In genomic region chr7:55964802-55965470, GRCh38 we compare ENCODE assay signal across 8 cellular contexts. TPM values are rescaled to one million over a fixed set of nuclear protein-coding genes. Genes with fewer than 3 reads are reported as not detected.
DNase-seq lines count a peak whose midpoint lies in the region; ATAC-seq and TF ChIP-seq lines count a peak whose summit lies in the region.

No MANE protein-coding gene starts in this region.

- BruUV-seq in MCF 10A (replicated peaks; lab: Mats Ljungman, UMichigan), result no TSS peak

- ATAC-seq in GM21576 (IDR thresholded peaks at IDR 0.05; ENCODE audit: unreplicated experiment), result peak; percentile 72

- POLR2A ChIA-PET in MCF 10A (lab: Yijun Ruan, JAX), result interaction anchor here (0.6 to 4.2 kb wide), 17 partner anchors 10 to 1116 kb away, joined by 3 to 40 read pairs (median 5); partner anchors contain the start of genes CCT6A, CHCHD2 and PSPH

- H2AFZ ChIP-seq in smooth muscle cell (ENCODE audit: low read depth), result peak overlapping the region; percentile 91

- TF ChIP-seq CTCF in MCF 10A (IDR thresholded peaks at IDR 0.05; ENCODE audit: unreplicated experiment), result no peak
- TF ChIP-seq CTCF in smooth muscle cell (IDR thresholded peaks at IDR 0.05; ENCODE audit: borderline replicate concordance, insufficient read depth, poor library complexity, severe bottlenecking), result no peak

- H3K79me2 ChIP-seq in smooth muscle cell (ENCODE audit: low read depth), result peaks cover 40% of the 10 kb centered on the region

- peak overlapping the region; percentile 87 for H3K4me2 ChIP-seq in smooth muscle cell

- WGBS in smooth muscle cell (ENCODE audit: low lambda C conversion rate), result 2% methylated on average over 35 of the region's 49 CpGs

- H4K20me1 ChIP-seq in smooth muscle cell (ENCODE audit: low read depth), result peaks cover 24% of the 10 kb centered on the region

- no peaks in the 10 kb centered on the region for H3K27me3 ChIP-seq in smooth muscle cell (ENCODE audit: low read depth)

- H3K4me1 Mint-ChIP-seq in MCF 10A (ENCODE audit: insufficient read depth, unreplicated experiment) (peaks cover 25% of the 10 kb centered on the region), immature natural killer cell (peaks cover 34 to 48% of the 10 kb centered on the region in 2 donors)

- no peaks in the 10 kb centered on the region for H3F3A ChIP-seq in smooth muscle cell (ENCODE audit: low read depth)

- H3K4me3 ChIP-seq in smooth muscle cell, result peak overlapping the region; percentile 70

- peak overlapping the region; percentile 71 for H3K27ac ChIP-seq in smooth muscle cell (ENCODE audit: low read depth)

- H3K4me1 ChIP-seq in smooth muscle cell (ENCODE audit: low read depth), result peaks cover 4% of the 10 kb centered on the region

- H3K9ac ChIP-seq in smooth muscle cell (ENCODE audit: low read depth), result peak overlapping the region; percentile 67

- H3K4me3 Mint-ChIP-seq in MCF 10A (ENCODE audit: unreplicated experiment) (peak overlapping the region; percentile 70), immature natural killer cell (peak overlapping the region; percentile 76 to 87 (median 85))

- CTCF ChIA-PET in MCF 10A (lab: Yijun Ruan, JAX), result interaction anchor here (0.5 to 2.5 kb wide), 22 partner anchors 9 to 421 kb away, joined by 3 to 22 read pairs (median 3); partner anchors contain the start of genes PSPH and SUMF2

- peak overlapping the region; percentile 78 for H3K27ac Mint-ChIP-seq in MCF 10A (ENCODE audit: low read depth, unreplicated experiment)
- peak overlapping the region; percentile 79 to 92 (median 88) for H3K27ac Mint-ChIP-seq in immature natural killer cell

- H3K27me3 Mint-ChIP-seq in MCF 10A (ENCODE audit: insufficient read depth, unreplicated experiment), result no peaks in the 10 kb centered on the region
- peaks cover 2 to 8% (median 3%) of the 10 kb centered on the region in 3 donors for H3K27me3 Mint-ChIP-seq in immature natural killer cell (ENCODE audit: low read depth in 3 of 3)

- intact Hi-C loops in MCF 10A (cut with micrococcal nuclease), result loop anchor here (1.0 to 2.0 kb wide), 2 partner anchors 109 to 324 kb away; no protein-coding TSS in a partner anchor

- H3K9me3 Mint-ChIP-seq in MCF 10A (ENCODE audit: unreplicated experiment), result no peaks in the 10 kb centered on the region
- no peaks in the 10 kb centered on the region for H3K9me3 Mint-ChIP-seq in immature natural killer cell

- H3K36me3 ChIP-seq in smooth muscle cell (ENCODE audit: low read depth), result no peaks in the 10 kb centered on the region

- DNase-seq in GM03348 (ENCODE audit: low spot score), result peak; percentile 90
- DNase-seq in HuH-7.5 (ENCODE audit: low spot score), result peak; percentile 89
- DNase-seq in T-helper 1 cell, result peak in 4 of 5 donors; percentile 10 to 33 (median 22)
- peak; percentile 49 for DNase-seq in MCF 10A (ENCODE audit: unreplicated experiment)
- peak; percentile 53 to 62 (median 61) for DNase-seq in immature natural killer cell
- DNase-seq in smooth muscle cell (lab: John Stamatoyannopoulos, UW; ENCODE audit: unreplicated experiment), result peak; percentile 52
- no peak for DNase-seq in NCI-H1048 (lab: John Stamatoyannopoulos, UW)

- H3K9me3 ChIP-seq in smooth muscle cell (replicated peaks; ENCODE audit: low read depth), result no peaks in the 10 kb centered on the region

- H3K36me3 Mint-ChIP-seq in MCF 10A (ENCODE audit: insufficient read depth, unreplicated experiment) (peaks cover 15% of the 10 kb centered on the region), immature natural killer cell (peaks cover 0 to 6% (median 0%) of the 10 kb centered on the region in 3 donors)

RNA-seq across cellular contexts. Expression of gene NIPSNAP2, which starts 0.6 kb away (rescaled TPM):
- 57.9 and 62.8 TPM in 2 replicates for total RNA-seq in MCF 10A (2022)
- 10 to 100 TPM; 37.6 to 58.6 (median 54.1) TPM for polyA plus RNA-seq in immature natural killer cell
- total RNA-seq in smooth muscle cell, result 41.2 and 77.4 TPM in 2 replicates
- 44.7 and 50.5 TPM in 2 replicates for polyA plus RNA-seq in smooth muscle cell

RNA-seq across cellular contexts. Expression of gene MRPS17, which starts 13.3 kb away (rescaled TPM):
- total RNA-seq in MCF 10A (2022) (31.0 and 36.9 TPM in 2 replicates), smooth muscle cell (7.0 and 7.5 TPM in 2 replicates)
- polyA plus RNA-seq in immature natural killer cell (10 to 100 TPM; 13.8 to 20.2 (median 16.4) TPM), smooth muscle cell (16.8 and 17.6 TPM in 2 replicates)
